In the genomic region with DNA sequence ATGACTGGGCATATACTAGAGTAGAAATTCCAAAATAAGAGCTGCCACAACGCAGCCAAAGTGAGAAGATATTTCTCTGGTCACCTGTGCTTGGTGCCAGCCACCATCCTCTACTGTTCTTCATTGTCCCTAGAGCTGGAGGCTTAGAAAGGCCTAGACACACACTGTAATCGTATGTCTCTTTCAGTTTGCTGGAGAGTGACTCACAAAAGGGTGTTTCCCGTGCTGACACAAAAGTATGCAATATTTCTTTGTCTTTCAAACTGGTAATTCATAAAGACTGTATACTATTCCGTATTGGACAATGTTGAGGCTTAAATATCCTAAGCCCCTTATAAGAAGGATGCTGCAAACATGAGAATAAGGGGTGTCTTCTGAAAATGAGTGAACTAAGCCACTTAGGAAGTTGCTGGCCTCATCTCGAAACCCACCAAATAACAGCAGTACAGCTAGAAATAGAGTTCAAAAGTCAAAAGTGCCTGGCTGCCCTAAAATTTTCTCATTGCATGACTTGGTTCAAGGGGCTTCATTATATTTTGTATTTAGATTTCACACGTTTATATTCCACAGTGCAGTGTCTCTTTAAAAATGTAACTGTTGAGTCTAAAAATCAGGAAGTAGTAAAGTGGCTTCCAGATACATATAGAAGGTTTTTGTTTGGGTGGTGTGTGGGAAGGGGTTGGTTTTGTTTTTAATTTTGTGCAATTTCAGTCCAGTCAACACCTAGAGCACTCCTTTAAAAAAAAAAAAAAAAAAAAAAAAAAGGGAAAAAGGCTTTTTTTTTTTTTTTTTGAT, we compare ENCODE assay signal across 8 cellular contexts.
DNase-seq lines count a peak whose midpoint lies in the region; ATAC-seq, FAIRE-seq and TF ChIP-seq lines count a peak whose summit lies in the region.

No MANE protein-coding gene starts in this region.

- H3K9me3 Mint-ChIP-seq in effector memory CD8-positive, alpha-beta T cell, result no peaks in the 10 kb centered on the region
- H3K9me3 Mint-ChIP-seq in naive thymus-derived CD8-positive, alpha-beta T cell, result no peaks in the 10 kb centered on the region

- TF ChIP-seq CTCF in gastrocnemius medialis (IDR thresholded peaks at IDR 0.05 in 4 of 5, conservative IDR thresholded peaks at IDR 0.05 in 1 of 5), result no peak

- intact Hi-C loops in gastrocnemius medialis (cut with DNase I; ENCODE audit: low total_unique reads), result no loop called here

- H3K27me3 Mint-ChIP-seq in effector memory CD8-positive, alpha-beta T cell, result no peaks in the 10 kb centered on the region
- H3K27me3 Mint-ChIP-seq in naive thymus-derived CD8-positive, alpha-beta T cell, result no peaks in the 10 kb centered on the region

- H3K36me3 Mint-ChIP-seq in effector memory CD8-positive, alpha-beta T cell (ENCODE audit: insufficient read depth), result peaks cover 21% of the 10 kb centered on the region
- H3K36me3 Mint-ChIP-seq in naive thymus-derived CD8-positive, alpha-beta T cell, result peaks cover 0 to 64% (median 37%) of the 10 kb centered on the region in 3 donors

- no peaks in the 10 kb centered on the region for H3K36me3 ChIP-seq in gastrocnemius medialis

- H3K27me3 ChIP-seq in gastrocnemius medialis, result no peaks in the 10 kb centered on the region

- H3K4me1 Mint-ChIP-seq in effector memory CD8-positive, alpha-beta T cell (ENCODE audit: low read depth in 2 of 2), result peaks cover 28 to 44% of the 10 kb centered on the region in 2 donors
- H3K4me1 Mint-ChIP-seq in naive thymus-derived CD8-positive, alpha-beta T cell, result peaks cover 9 to 39% (median 24%) of the 10 kb centered on the region in 4 donors

- in situ Hi-C loops in KBM-7 (cut with MboI; ENCODE audit: low pct_unique_long_range_greater_than_20kb, low sequenced_read_pairs), result no loop called here
- in situ Hi-C loops in gastrocnemius medialis (cut with MboI; ENCODE audit: low sequenced_read_pairs in 4 of 4), result no loop called here

- no peak for TF ChIP-seq POLR2A in gastrocnemius medialis (IDR thresholded peaks at IDR 0.05)

- no peak for DNase-seq in GM18507 (ENCODE audit: extremely low spot score, insufficient read length, low read depth)
- DNase-seq in KBM-7, result peak; percentile 35
- DNase-seq in effector memory CD8-positive, alpha-beta T cell, result peak in 2 of 3 experiments; percentile 7
- DNase-seq in AG08396 (ENCODE audit: low spot score), result no peak
- DNase-seq in NCI-H1694 (lab: John Stamatoyannopoulos, UW), result no peak
- DNase-seq in gastrocnemius medialis, result no peak
- DNase-seq in naive thymus-derived CD8-positive, alpha-beta T cell, result no peak

- peak overlapping the region in 1 of 2 donors; percentile 28 for H3K4me3 Mint-ChIP-seq in effector memory CD8-positive, alpha-beta T cell
- H3K4me3 Mint-ChIP-seq in naive thymus-derived CD8-positive, alpha-beta T cell, result no peak overlapping the region

- H3K27ac Mint-ChIP-seq in effector memory CD8-positive, alpha-beta T cell, result peak overlapping the region; percentile 38 to 81
- peak overlapping the region in 5 of 10 donors; percentile 23 to 82 (median 55) for H3K27ac Mint-ChIP-seq in naive thymus-derived CD8-positive, alpha-beta T cell

- H3K27ac ChIP-seq in gastrocnemius medialis, result no peak overlapping the region

- FAIRE-seq in GM18507 (lab: Jason Lieb, UNC), result peak; percentile 86

- no peaks in the 10 kb centered on the region for H3K4me1 ChIP-seq in gastrocnemius medialis

- no peak overlapping the region for H3K4me3 ChIP-seq in gastrocnemius medialis

- POLR2A ChIA-PET in naive thymus-derived CD8-positive, alpha-beta T cell (lab: Charles Lee), result no interaction called here

- H3K9me3 ChIP-seq in gastrocnemius medialis, result no peaks in the 10 kb centered on the region

- ATAC-seq in GM21723 (IDR thresholded peaks at IDR 0.05; ENCODE audit: unreplicated experiment), result peak; percentile 85
- peak; percentile 82 for ATAC-seq in effector memory CD8-positive, alpha-beta T cell (replicated peaks)
- ATAC-seq in gastrocnemius medialis, result no peak
- ATAC-seq in naive thymus-derived CD8-positive, alpha-beta T cell, result no peak

Comparison
In these comparisons a context has a peak if more than half of its experiments do, and no peak if none do; other contexts are left out.
1. DNase-seq: peak in KBM-7 (single experiment) and effector memory CD8-positive, alpha-beta T cell (2 of 3); none in GM18507 (single experiment), AG08396 (single experiment), NCI-H1694 (single experiment), gastrocnemius medialis (0 of 2) and naive thymus-derived CD8-positive, alpha-beta T cell (0 of 10).
2. ATAC-seq: peak in GM21723 (single experiment) and effector memory CD8-positive, alpha-beta T cell (single experiment); none in gastrocnemius medialis (0 of 2) and naive thymus-derived CD8-positive, alpha-beta T cell (0 of 2).